11 cellular contexts compared by ENCODE assay signal in genomic region chr7:114190387-114190786, GRCh38.
"Had no signal": no experiment of that assay in that cellular context is flagged by ENCODE, and none has a peak within 500 bp of the region (broad histone marks: within the 10 kb centered on the region; RNA-seq: fewer than 3 reads in every experiment).

No MANE protein-coding gene starts in this region.

- H3K9ac ChIP-seq: GM23248 had no signal

- H3K4me1 ChIP-seq: HAP-1 had no signal

- H3K9me3 ChIP-seq: HAP-1 had no signal

- H3K27ac Mint-ChIP-seq: GM23338, H9, HFFc6 had no signal

- DNase-seq: GM23248, GOT3, H7, H9, HCEC 1CT, HFFc6 had no signal

- FAIRE-seq: H1, H54 had no signal

- H3K4me1 Mint-ChIP-seq: GM23338, H9 had no signal

- ATAC-seq: GM23338, HCT116 had no signal

- H3K27ac ChIP-seq: GM23248 had no signal

- H3K4me3 Mint-ChIP-seq: GM23338, H9, HFFc6 had no signal

- H3K9me3 Mint-ChIP-seq: GM23338, H9 had no signal

- H3K4me3 ChIP-seq: GM23248, GM23338, HAP-1 had no signal

- H3K36me3 ChIP-seq: HAP-1 had no signal

- H2AFZ ChIP-seq: GM23248, GM23338 had no signal

- H3K4me2 ChIP-seq: GM23338 had no signal
